ENCODE assay signal across 8 cellular contexts in the genomic region with DNA sequence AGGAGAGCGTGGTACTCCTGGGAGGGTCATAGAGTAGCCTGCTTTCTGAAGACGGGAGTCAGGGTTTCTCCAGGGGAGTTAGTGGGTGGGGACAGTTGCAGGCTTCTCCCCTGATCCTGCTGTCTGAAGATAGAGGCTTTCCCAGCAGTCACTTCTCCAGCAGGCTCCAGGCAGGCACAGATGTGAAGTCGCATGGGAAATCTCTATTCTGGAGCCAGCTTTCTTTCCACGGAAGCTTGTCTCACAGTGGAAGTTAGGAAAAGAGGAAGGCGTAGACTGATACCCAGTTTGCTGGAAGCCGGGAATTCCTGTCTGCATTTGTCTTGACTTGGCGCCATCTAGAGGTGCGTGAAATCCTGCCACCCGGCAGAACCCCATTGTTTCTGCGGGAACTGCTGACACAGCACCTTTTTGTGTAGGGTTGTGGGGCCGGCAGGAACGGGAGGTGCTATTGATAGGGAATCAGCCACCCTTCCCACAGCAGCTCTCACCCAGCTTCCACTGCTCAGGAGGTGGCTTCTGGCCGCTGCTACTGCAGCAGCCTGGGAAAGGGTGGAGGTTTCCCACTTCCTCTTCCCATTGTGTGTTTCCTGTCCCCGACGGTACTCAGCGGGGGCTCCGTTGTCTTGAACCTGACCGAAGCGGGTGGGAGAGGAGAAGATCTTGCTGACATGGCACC. TPM values are rescaled to one million over a fixed set of nuclear protein-coding genes. Genes with fewer than 3 reads are reported as not detected.
A peak's percentile ranks its signal among the peaks of the same experiment; 100 is the strongest.
DNase-seq lines count a peak whose midpoint lies in the region; ATAC-seq lines count a peak whose summit lies in the region.

No MANE protein-coding gene starts in this region.

- DNase-seq in CD1c-positive myeloid dendritic cell (ENCODE audit: extremely low spot score) (peak; percentile 65), HUDEP-2 (lab: John Stamatoyannopoulos, UW; ENCODE audit: unreplicated experiment in 76 of 76) (peak in 66 of 76 experiments; percentile 15 to 78 (median 56)), OCI-M1 (lab: John Stamatoyannopoulos, UW) (peak; percentile 76), fibroblast of gingiva (ENCODE audit: low read depth) (peak; percentile 80)
- peak; percentile 61 for DNase-seq in activated T-cell treated with anti-CD3 and anti-CD28 coated beads, Interleukin-2, amount 50 U/mL, for 4 hours
- peak in 8 of 9 donors; percentile 21 to 63 (median 31) for DNase-seq in naive thymus-derived CD4-positive, alpha-beta T cell
- peak in 5 of 6 experiments; percentile 9 to 32 (median 18) for DNase-seq in stimulated activated naive CD4-positive, alpha-beta T cell (lab: John Stamatoyannopoulos, UW)

- H3K27me3 Mint-ChIP-seq in activated T-cell treated with anti-CD3 and anti-CD28 coated beads, Interleukin-2, amount 50 U/mL, for 4 hours (ENCODE audit: low read depth) = no peaks in the 10 kb centered on the region
- H3K27me3 Mint-ChIP-seq in naive thymus-derived CD4-positive, alpha-beta T cell = no peaks in the 10 kb centered on the region

- H3K36me3 Mint-ChIP-seq in activated T-cell treated with anti-CD3 and anti-CD28 coated beads, Interleukin-2, amount 50 U/mL, for 4 hours (ENCODE audit: insufficient read depth) = peaks cover 15% of the 10 kb centered on the region
- peaks cover 0 to 38% (median 3%) of the 10 kb centered on the region in 5 donors for H3K36me3 Mint-ChIP-seq in naive thymus-derived CD4-positive, alpha-beta T cell

- no peak overlapping the region for H3K4me3 ChIP-seq in naive thymus-derived CD4-positive, alpha-beta T cell (ENCODE audit: low read length)

- H3K4me1 Mint-ChIP-seq in activated T-cell treated with anti-CD3 and anti-CD28 coated beads, Interleukin-2, amount 50 U/mL, for 4 hours (ENCODE audit: low read depth) = peaks cover 12% of the 10 kb centered on the region
- H3K4me1 Mint-ChIP-seq in naive thymus-derived CD4-positive, alpha-beta T cell = peaks cover 5 to 15% (median 11%) of the 10 kb centered on the region in 7 donors

- CTCF ChIA-PET in naive thymus-derived CD4-positive, alpha-beta T cell (lab: Charles Lee) = interaction anchor here (0.9 to 1.8 kb wide), 8 partner anchors 11 to 137 kb away, joined by 3 to 13 read pairs (median 3); no protein-coding TSS in a partner anchor

- peaks cover 0 to 66% (median 0%) of the 10 kb centered on the region in 3 experiments for H3K36me3 ChIP-seq in naive thymus-derived CD4-positive, alpha-beta T cell (ENCODE audit: control insufficient read depth in 2 of 3, insufficient read depth in 3 of 3, low read length in 3 of 3)

- H3K9me3 ChIP-seq in naive thymus-derived CD4-positive, alpha-beta T cell (ENCODE audit: control insufficient read depth in 2 of 3, low read length in 3 of 3) = no peaks in the 10 kb centered on the region

- peaks cover 3 to 9% of the 10 kb centered on the region in 2 donors for H3K4me1 ChIP-seq in naive thymus-derived CD4-positive, alpha-beta T cell (ENCODE audit: control insufficient read depth in 2 of 2, insufficient read depth in 2 of 2, low read length in 2 of 2)

- no peak overlapping the region for H3K4me3 Mint-ChIP-seq in activated T-cell treated with anti-CD3 and anti-CD28 coated beads, Interleukin-2, amount 50 U/mL, for 4 hours
- H3K4me3 Mint-ChIP-seq in naive thymus-derived CD4-positive, alpha-beta T cell = peak overlapping the region in 1 of 10 donors; percentile 19

- H3K27ac ChIP-seq in naive thymus-derived CD4-positive, alpha-beta T cell (ENCODE audit: low read depth, low read length) = no peak overlapping the region

- no peaks in the 10 kb centered on the region for H3K9me3 Mint-ChIP-seq in activated T-cell treated with anti-CD3 and anti-CD28 coated beads, Interleukin-2, amount 50 U/mL, for 4 hours
- H3K9me3 Mint-ChIP-seq in naive thymus-derived CD4-positive, alpha-beta T cell = no peaks in the 10 kb centered on the region

- ATAC-seq in activated T-cell treated with anti-CD3 and anti-CD28 coated beads, Interleukin-2, amount 50 U/mL, for 4 hours = peak; percentile 67 to 77
- ATAC-seq in naive thymus-derived CD4-positive, alpha-beta T cell = peak; percentile 66
- no peak for ATAC-seq in GM18511 (IDR thresholded peaks at IDR 0.05; ENCODE audit: unreplicated experiment)

- POLR2A ChIA-PET in naive thymus-derived CD4-positive, alpha-beta T cell (lab: Charles Lee) = interaction anchor here (1.3 kb wide), 1 partner anchor 137 kb away, joined by 3 read pairs; no protein-coding TSS in a partner anchor

- peak overlapping the region in 2 of 9 donors; percentile 28 to 49 for H3K27ac Mint-ChIP-seq in naive thymus-derived CD4-positive, alpha-beta T cell

- H3K27me3 ChIP-seq in naive thymus-derived CD4-positive, alpha-beta T cell (ENCODE audit: control insufficient read depth in 2 of 2, insufficient read depth in 2 of 2, low read length in 2 of 2) = no peaks in the 10 kb centered on the region

- intact Hi-C loops in naive thymus-derived CD4-positive, alpha-beta T cell (cut with micrococcal nuclease) = loop anchor here (1.0 to 5.0 kb wide), 4 partner anchors 64 to 234 kb away; a partner anchor contains a TSS

RNA-seq across cellular contexts. Expression of a gene that starts 28.5 kb away (rescaled TPM):
- under 1 TPM in 1 of 3 donors, not detected in 2; 0.14 TPM for total RNA-seq in activated T-cell treated with anti-CD3 and anti-CD28 coated beads, Interleukin-2, amount 50 U/mL, for 4 hours
- total RNA-seq in naive thymus-derived CD4-positive, alpha-beta T cell = 1 to 10 TPM in 1 of 5 experiments, under 1 TPM in 2, not detected in 2; 0.27 to 1.2 (median 0.61) TPM
- polyA plus RNA-seq in naive thymus-derived CD4-positive, alpha-beta T cell = under 1 TPM; 0.48 to 0.58 TPM

RNA-seq across cellular contexts. Expression of a gene that starts 57.3 kb away (rescaled TPM):
- total RNA-seq in activated T-cell treated with anti-CD3 and anti-CD28 coated beads, Interleukin-2, amount 50 U/mL, for 4 hours = 10 to 100 TPM; 57.1 to 61.6 (median 57.6) TPM
- total RNA-seq in naive thymus-derived CD4-positive, alpha-beta T cell = 10 to 100 TPM; 23.1 to 46.3 (median 26.0) TPM
- 100 to 1,000 TPM; 131 TPM for polyA plus RNA-seq in naive thymus-derived CD4-positive, alpha-beta T cell

Comparison
In these comparisons a context has a peak if more than half of its experiments do, and no peak if none do; other contexts are left out.
1. DNase-seq: peak in every context shown above with its lines; median percentile 80 in fibroblast of gingiva; 76 in OCI-M1; 65 in CD1c-positive myeloid dendritic cell; 61 in activated T-cell treated with anti-CD3 and anti-CD28 coated beads, Interleukin-2, amount 50 U/mL, for 4 hours; 56 in HUDEP-2; 31 in naive thymus-derived CD4-positive, alpha-beta T cell; 18 in stimulated activated naive CD4-positive, alpha-beta T cell.